ENCODE assay signal across 9 cellular contexts in genomic region chr19:50414850-50415660, GRCh38. TPM values are rescaled to one million over a fixed set of nuclear protein-coding genes. Genes with fewer than 3 reads are reported as not detected.
DNase-seq lines count a peak whose midpoint lies in the region; ATAC-seq and TF ChIP-seq lines count a peak whose summit lies in the region.
"Had no signal": no experiment of that assay in that cellular context is flagged by ENCODE, and none has a peak within 500 bp of the region (broad histone marks: within the 10 kb centered on the region; RNA-seq: fewer than 3 reads in every experiment).

No MANE protein-coding gene starts in this region.

- H2BK5ac ChIP-seq in mesenchymal stem cell (ENCODE audit: low read depth, low read length, poor library complexity, severe bottlenecking), result no peak overlapping the region

- H3K4ac ChIP-seq in mesenchymal stem cell (ENCODE audit: low read depth in 1 of 2, low read length in 2 of 2), result no peak overlapping the region

- peak overlapping the region in 1 of 2 experiments; percentile 22 for H2BK12ac ChIP-seq in mesenchymal stem cell (ENCODE audit: low read length in 2 of 2)

- peak; percentile 95 for TF ChIP-seq CTCF in CD14-positive monocyte (IDR thresholded peaks at IDR 0.05)
- TF ChIP-seq CTCF in activated CD8-positive, alpha-beta T cell treated with anti-CD3 and anti-CD28 coated beads for 36 hours (IDR thresholded peaks at IDR 0.05), result peak; percentile 79

- H3K27ac ChIP-seq in mesenchymal stem cell (ENCODE audit: low read length, poor library complexity, severe bottlenecking), result no peak overlapping the region
- H3K27ac ChIP-seq: KMS-11 had no signal

- H3K27me3 Mint-ChIP-seq in CD14-positive monocyte (ENCODE audit: low read depth in 3 of 3), result peaks cover 15 to 22% (median 18%) of the 10 kb centered on the region in 3 donors
- H3K27me3 Mint-ChIP-seq in activated CD8-positive, alpha-beta T cell treated with anti-CD3 and anti-CD28 coated beads for 36 hours, result peaks cover 10% of the 10 kb centered on the region

- no peak overlapping the region for H2AK5ac ChIP-seq in mesenchymal stem cell (ENCODE audit: low read length, severe bottlenecking)

- CTCF ChIA-PET in activated CD8-positive, alpha-beta T cell treated with anti-CD3 and anti-CD28 coated beads for 36 hours (lab: Charles Lee), result interaction anchor here (0.7 to 2.2 kb wide), 4 partner anchors 28 to 58 kb away, joined by 4 to 13 read pairs (median 5); partner anchors contain the start of gene POLD1

- H3K9ac ChIP-seq in mesenchymal stem cell (ENCODE audit: low read length), result no peak overlapping the region
- H3K9ac ChIP-seq: KMS-11 had no signal

- no peak overlapping the region for H3K4me3 ChIP-seq in mesenchymal stem cell (ENCODE audit: insufficient read depth in 1 of 2, low read depth in 1 of 2, low read length in 2 of 2)

- no peaks in the 10 kb centered on the region for H3K9me3 ChIP-seq in mesenchymal stem cell (ENCODE audit: control insufficient read depth, low read length)

- no peak overlapping the region for H4K91ac ChIP-seq in mesenchymal stem cell (ENCODE audit: low read length)

- no peak overlapping the region for H2AFZ ChIP-seq in mesenchymal stem cell (ENCODE audit: low read depth, low read length)

- H3K14ac ChIP-seq in mesenchymal stem cell (ENCODE audit: low read length in 2 of 2), result no peak overlapping the region

- POLR2A ChIA-PET in activated CD8-positive, alpha-beta T cell treated with anti-CD3 and anti-CD28 coated beads for 36 hours (lab: Charles Lee), result interaction anchor here (0.9 to 1.5 kb wide), 2 partner anchors 10 to 26 kb away, joined by 3 to 5 read pairs; no protein-coding TSS in a partner anchor

- intact Hi-C loops in CD14-positive monocyte (cut with micrococcal nuclease), result loop anchor here (2.0 to 5.0 kb wide), 4 partner anchors 38 to 48 kb away; partner anchors contain the start of genes NAPSA (in 1 of the 2) and NR1H2 (in 1 of the 2)
- intact Hi-C loops in activated CD8-positive, alpha-beta T cell treated with anti-CD3 and anti-CD28 coated beads for 36 hours (cut with micrococcal nuclease), result loop anchor here (10.0 kb wide), 1 partner anchor 50 kb away; the partner anchor contains the start of gene NAPSA

- H3K36me3 Mint-ChIP-seq in CD14-positive monocyte, result peaks cover 15 to 19% of the 10 kb centered on the region in 2 donors
- H3K36me3 Mint-ChIP-seq in activated CD8-positive, alpha-beta T cell treated with anti-CD3 and anti-CD28 coated beads for 36 hours (ENCODE audit: low read depth), result peaks cover 21% of the 10 kb centered on the region

- peaks cover 13% of the 10 kb centered on the region for H3K4me1 ChIP-seq in mesenchymal stem cell (ENCODE audit: control insufficient read depth, insufficient read depth, low read depth, low read length)

- peaks cover 23 to 24% of the 10 kb centered on the region in 2 experiments for H3K27me3 ChIP-seq in mesenchymal stem cell (ENCODE audit: control insufficient read depth in 1 of 2, insufficient read depth in 1 of 2, low read length in 2 of 2)

- H3K4me2 ChIP-seq in mesenchymal stem cell (ENCODE audit: low read length, poor library complexity, severe bottlenecking), result no peak overlapping the region
- H3K4me2 ChIP-seq: KMS-11 had no signal

- 64% methylated on average over 38 of the region's 39 CpGs for WGBS in mesenchymal stem cell

- H3K9me3 Mint-ChIP-seq in CD14-positive monocyte, result peaks cover 0 to 8% (median 0%) of the 10 kb centered on the region in 7 donors
- H3K9me3 Mint-ChIP-seq in activated CD8-positive, alpha-beta T cell treated with anti-CD3 and anti-CD28 coated beads for 36 hours, result no peaks in the 10 kb centered on the region

- H3K36me3 ChIP-seq in mesenchymal stem cell (ENCODE audit: control insufficient read depth in 1 of 2, insufficient read depth in 2 of 2, low read depth in 1 of 2, low read length in 2 of 2), result peaks cover 3 to 43% of the 10 kb centered on the region in 2 experiments

- H3K23ac ChIP-seq in mesenchymal stem cell (ENCODE audit: low read length in 2 of 2), result no peak overlapping the region

- peak overlapping the region; percentile 69 to 93 (median 86) for H3K27ac Mint-ChIP-seq in CD14-positive monocyte
- no peak overlapping the region for H3K27ac Mint-ChIP-seq in activated CD8-positive, alpha-beta T cell treated with anti-CD3 and anti-CD28 coated beads for 36 hours

- H3K79me1 ChIP-seq in mesenchymal stem cell (replicated peaks; ENCODE audit: low read length, poor library complexity, severe bottlenecking), result no peaks in the 10 kb centered on the region

- H3K4me3 Mint-ChIP-seq in CD14-positive monocyte, result peak overlapping the region; percentile 55 to 63
- H3K4me3 Mint-ChIP-seq in activated CD8-positive, alpha-beta T cell treated with anti-CD3 and anti-CD28 coated beads for 36 hours, result no peak overlapping the region

- ATAC-seq in GM21447 (IDR thresholded peaks at IDR 0.05; ENCODE audit: unreplicated experiment) (peak; percentile 23), GM21390 (IDR thresholded peaks at IDR 0.05; ENCODE audit: unreplicated experiment) (no peak)
- peak; percentile 78 for ATAC-seq in activated CD8-positive, alpha-beta T cell treated with anti-CD3 and anti-CD28 coated beads for 36 hours

- H3K18ac ChIP-seq in mesenchymal stem cell (ENCODE audit: low read depth in 1 of 2, low read length in 2 of 2), result no peak overlapping the region

- H2BK15ac ChIP-seq in mesenchymal stem cell (ENCODE audit: low read depth, poor library complexity, severe bottlenecking), result no peak overlapping the region

- H4K8ac ChIP-seq in mesenchymal stem cell (ENCODE audit: low read length), result peak overlapping the region; percentile 42

- no peak overlapping the region for H2BK120ac ChIP-seq in mesenchymal stem cell (ENCODE audit: low read depth, low read length)

- DNase-seq in CD14-positive monocyte (ENCODE audit: low spot score) (peak; percentile 78), MV-4-11 (lab: John Stamatoyannopoulos, UW) (peak; percentile 75), mesenchymal stem cell (peak; percentile 61)
- DNase-seq in activated CD8-positive, alpha-beta T cell treated with anti-CD3 and anti-CD28 coated beads for 36 hours, result peak; percentile 83
- DNase-seq in effector CD4-positive, alpha-beta T cell, result peak; percentile 67
- peak; percentile 91 for DNase-seq in stimulated activated CD8-positive, alpha-beta memory T cell treated with anti-CD3 and anti-CD28 coated beads, Interleukin-4, amount 100 ng/mL, for 48 hours

- H3K4me1 Mint-ChIP-seq in CD14-positive monocyte, result peaks cover 31% of the 10 kb centered on the region
- H3K4me1 Mint-ChIP-seq in activated CD8-positive, alpha-beta T cell treated with anti-CD3 and anti-CD28 coated beads for 36 hours (ENCODE audit: low read depth), result peaks cover 12% of the 10 kb centered on the region

RNA-seq across cellular contexts. Expression of gene SPIB, which starts 3.7 kb away (rescaled TPM):
- under 1 TPM; 0.16 to 0.34 TPM for polyA plus RNA-seq in CD14-positive monocyte
- total RNA-seq in activated CD8-positive, alpha-beta T cell treated with anti-CD3 and anti-CD28 coated beads for 36 hours, result 1 to 10 TPM in 1 of 2 experiments, under 1 TPM in 1; 0.68 to 1.5 TPM
- polyA plus RNA-seq in mesenchymal stem cell (2013, experiment 1 of 2), result not detected
- not detected for polyA plus RNA-seq in mesenchymal stem cell (2013, experiment 2 of 2)

RNA-seq across cellular contexts. Expression of gene MYBPC2, which starts 17.6 kb away (rescaled TPM):
- not detected for polyA plus RNA-seq in CD14-positive monocyte
- under 1 TPM; 0.11 to 0.59 TPM for total RNA-seq in activated CD8-positive, alpha-beta T cell treated with anti-CD3 and anti-CD28 coated beads for 36 hours
- not detected for polyA plus RNA-seq in mesenchymal stem cell (2013, experiment 1 of 2)
- not detected for polyA plus RNA-seq in mesenchymal stem cell (2013, experiment 2 of 2)

RNA-seq across cellular contexts. Expression of gene POLD1, which starts 30.9 kb away (rescaled TPM):
- 10 to 100 TPM in 1 of 2 donors, 1 to 10 TPM in 1; 9.3 to 15.6 TPM for polyA plus RNA-seq in CD14-positive monocyte
- 100 to 1,000 TPM; 214 to 215 TPM for total RNA-seq in activated CD8-positive, alpha-beta T cell treated with anti-CD3 and anti-CD28 coated beads for 36 hours
- polyA plus RNA-seq in mesenchymal stem cell (2013, experiment 1 of 2), result 8.5 TPM
- 8.3 TPM for polyA plus RNA-seq in mesenchymal stem cell (2013, experiment 2 of 2)

RNA-seq across cellular contexts. Expression of gene NR1H2, which starts 38.8 kb away (rescaled TPM):
- polyA plus RNA-seq in CD14-positive monocyte, result 10 to 100 TPM; 77.1 to 78.9 TPM
- total RNA-seq in activated CD8-positive, alpha-beta T cell treated with anti-CD3 and anti-CD28 coated beads for 36 hours, result 10 to 100 TPM; 50.9 to 52.3 TPM
- polyA plus RNA-seq in mesenchymal stem cell (2013, experiment 1 of 2), result 29.2 TPM
- polyA plus RNA-seq in mesenchymal stem cell (2013, experiment 2 of 2), result 27.7 TPM

RNA-seq across cellular contexts. Expression of gene NAPSA, which starts 49.6 kb away (rescaled TPM):
- polyA plus RNA-seq in CD14-positive monocyte, result under 1 TPM; 0.27 to 0.52 TPM
- total RNA-seq in activated CD8-positive, alpha-beta T cell treated with anti-CD3 and anti-CD28 coated beads for 36 hours, result 10 to 100 TPM; 18.3 to 20.0 TPM
- polyA plus RNA-seq in mesenchymal stem cell (2013, experiment 1 of 2), result 0.25 TPM
- polyA plus RNA-seq in mesenchymal stem cell (2013, experiment 2 of 2), result 0.10 TPM
